Comparison of ENCODE assay signal across 1 cellular context in the genomic region with DNA sequence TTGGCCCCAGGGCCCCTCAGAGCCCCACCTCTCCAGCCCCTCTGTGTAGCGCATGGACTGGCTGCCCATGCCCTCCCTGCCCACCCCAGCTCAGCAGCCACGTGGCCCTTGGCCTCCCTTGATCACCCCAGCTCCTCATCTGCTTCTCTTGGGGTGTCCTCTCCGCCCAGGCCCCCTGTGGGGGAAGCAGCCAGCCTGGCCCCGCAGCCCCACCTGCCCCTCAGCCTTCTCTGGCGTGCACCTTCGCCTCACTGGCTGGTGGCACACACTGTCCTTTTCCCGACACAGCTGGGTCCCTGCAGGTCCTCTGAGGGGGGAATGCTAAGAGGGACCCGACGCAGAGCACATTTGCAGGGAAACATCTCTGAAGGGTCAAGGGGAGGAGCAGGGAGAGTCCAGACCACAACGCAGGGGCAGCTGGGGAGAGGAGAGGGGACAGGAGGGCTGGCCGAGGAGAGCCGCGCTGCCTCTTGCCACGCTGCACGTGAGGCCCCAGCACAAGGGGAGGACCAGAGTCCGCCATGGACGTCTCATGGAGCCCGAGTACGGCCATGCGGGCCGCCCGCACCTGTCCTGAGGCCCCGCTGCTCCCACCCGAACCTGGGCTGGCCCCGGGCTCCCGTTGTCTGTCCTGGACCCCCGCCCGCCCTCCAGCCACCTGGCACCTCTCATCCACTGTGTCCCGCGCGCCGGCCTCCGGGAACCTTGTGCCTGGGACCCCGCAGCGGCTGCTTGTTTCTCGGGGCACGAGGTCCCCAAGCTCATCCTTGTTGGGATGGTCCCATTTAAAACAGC.
TF ChIP-seq lines count a peak whose summit lies in the region.

No MANE protein-coding gene starts in this region.

TF ChIP-seq in HepG2, 621 proteins besides CTCF, POLR2A, EP300 and RAD21:
- no peak for TF ChIP-seq RAD51 (IDR thresholded peaks at IDR 0.05; ENCODE audit: borderline replicate concordance)
- TF ChIP-seq GZF1 (CRISPR knock-in tag; IDR thresholded peaks at IDR 0.05) = no peak
- TF ChIP-seq, protein P1, sequence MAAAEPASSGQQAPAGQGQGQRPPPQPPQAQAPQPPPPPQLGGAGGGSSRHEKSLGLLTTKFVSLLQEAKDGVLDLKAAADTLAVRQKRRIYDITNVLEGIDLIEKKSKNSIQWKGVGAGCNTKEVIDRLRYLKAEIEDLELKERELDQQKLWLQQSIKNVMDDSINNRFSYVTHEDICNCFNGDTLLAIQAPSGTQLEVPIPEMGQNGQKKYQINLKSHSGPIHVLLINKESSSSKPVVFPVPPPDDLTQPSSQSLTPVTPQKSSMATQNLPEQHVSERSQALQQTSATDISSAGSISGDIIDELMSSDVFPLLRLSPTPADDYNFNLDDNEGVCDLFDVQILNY (CRISPR knock-in tag; conservative IDR thresholded peaks at IDR 0.05) = no peak
- no peak for TF ChIP-seq CBX2 (IDR thresholded peaks at IDR 0.05; ENCODE audit: low read depth, low read length)
- TF ChIP-seq CBX2 (CRISPR knock-in tag; IDR thresholded peaks at IDR 0.05; ENCODE audit: low read depth) = no peak
- no peak for TF ChIP-seq ONECUT2 (CRISPR knock-in tag; IDR thresholded peaks at IDR 0.05)
- TF ChIP-seq ZFP1 (CRISPR knock-in tag; IDR thresholded peaks at IDR 0.05) = no peak
- TF ChIP-seq SRF (IDR thresholded peaks at IDR 0.05; ENCODE audit: low read depth, low read length) = no peak
- TF ChIP-seq SRSF4 (IDR thresholded peaks at IDR 0.05; ENCODE audit: low read depth, low read length, poor library complexity, severe bottlenecking) = no peak
- TF ChIP-seq MTA3 (CRISPR knock-in tag; IDR thresholded peaks at IDR 0.05) = no peak
- TF ChIP-seq RBFOX2 (IDR thresholded peaks at IDR 0.05; ENCODE audit: low read depth, low read length) = no peak
